In the genomic region with DNA sequence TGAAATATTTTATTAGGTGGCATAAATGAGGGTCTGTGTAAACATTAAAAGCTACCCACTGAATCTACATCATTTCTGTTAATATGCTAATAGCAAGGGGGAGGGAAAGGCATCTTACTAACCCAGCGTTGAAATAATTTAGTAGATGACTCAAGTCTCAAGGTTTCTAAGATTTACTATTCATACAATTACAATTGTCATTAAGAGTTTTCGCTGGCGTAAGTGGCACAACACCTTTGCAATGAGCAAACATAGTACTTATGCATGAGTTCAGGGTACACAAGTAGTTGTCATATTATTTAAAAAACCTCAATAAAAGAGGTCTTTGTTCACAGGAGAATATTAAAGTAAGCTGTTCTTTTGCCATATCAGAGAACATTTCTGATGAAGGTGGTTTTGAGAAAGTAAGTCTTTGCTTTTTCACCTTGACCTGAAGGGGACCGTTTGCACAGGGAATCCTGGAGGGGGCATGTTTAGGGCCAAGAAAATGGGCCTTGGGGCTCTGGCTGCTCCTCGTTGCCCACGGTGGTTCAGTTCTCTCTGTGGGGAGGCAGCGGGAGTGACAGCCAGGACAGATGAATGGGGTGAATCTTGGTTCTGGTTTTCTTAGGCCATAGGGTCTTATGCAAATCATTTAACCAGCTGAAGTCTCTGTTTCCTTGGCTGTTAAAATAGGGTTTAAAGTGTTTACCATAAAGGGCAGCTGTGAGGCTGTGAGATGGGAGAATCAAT, we compare ENCODE assay signal across 11 cellular contexts. TPM values are rescaled to one million over a fixed set of nuclear protein-coding genes. Genes with fewer than 3 reads are reported as not detected.
A peak's percentile ranks its signal among the peaks of the same experiment; 100 is the strongest.
DNase-seq lines count a peak whose midpoint lies in the region; ATAC-seq and TF ChIP-seq lines count a peak whose summit lies in the region.
"Had no signal": no experiment of that assay in that cellular context is flagged by ENCODE, and none has a peak within 500 bp of the region (broad histone marks: within the 10 kb centered on the region; RNA-seq: fewer than 3 reads in every experiment).

No MANE protein-coding gene starts in this region.

- H3K27ac Mint-ChIP-seq in memory B cell (peak overlapping the region; percentile 100), chondrocyte (ENCODE audit: unreplicated experiment) (no peak overlapping the region)

- H3K4me3 ChIP-seq in Karpas-422 (ENCODE audit: low read length) (peak overlapping the region; percentile 46), right atrium auricular region (no peak overlapping the region)

- H3K9ac ChIP-seq in Karpas-422 (ENCODE audit: low read length): peak overlapping the region; percentile 51

- H3K4me1 Mint-ChIP-seq in memory B cell (peaks cover 63% of the 10 kb centered on the region), chondrocyte (ENCODE audit: low read depth) (peaks cover 7% of the 10 kb centered on the region)

- ATAC-seq in GM18502 (IDR thresholded peaks at IDR 0.05; ENCODE audit: poor library complexity, unreplicated experiment) (peak; percentile 45), GM21423 (IDR thresholded peaks at IDR 0.05; ENCODE audit: unreplicated experiment) (peak; percentile 40), memory B cell (ENCODE audit: low read depth) (no peak)

- H3K9me3 Mint-ChIP-seq in memory B cell: no peaks in the 10 kb centered on the region
- H3K9me3 Mint-ChIP-seq in chondrocyte (ENCODE audit: low read depth): no peaks in the 10 kb centered on the region

- H3K9me2 ChIP-seq in Karpas-422 (replicated peaks; ENCODE audit: insufficient read depth, low read length): no peaks in the 10 kb centered on the region

- H3K27me3 ChIP-seq in Karpas-422 (ENCODE audit: low read length): no peaks in the 10 kb centered on the region
- H3K27me3 ChIP-seq in right atrium auricular region: no peaks in the 10 kb centered on the region

- H3K27me3 Mint-ChIP-seq in memory B cell (no peaks in the 10 kb centered on the region), chondrocyte (ENCODE audit: low read depth) (peaks cover 3% of the 10 kb centered on the region)

- peak overlapping the region; percentile 34; the same call in 1 of the 2 replicates for H2AFZ ChIP-seq in Karpas-422 (ENCODE audit: low read length)

- no peaks in the 10 kb centered on the region for H4K20me1 ChIP-seq in Karpas-422 (ENCODE audit: insufficient read depth, low read depth, low read length)

- peaks cover 73% of the 10 kb centered on the region for H3K4me1 ChIP-seq in Karpas-422 (ENCODE audit: low read length)
- H3K4me1 ChIP-seq in right atrium auricular region: no peaks in the 10 kb centered on the region

- H3K36me3 Mint-ChIP-seq in memory B cell: no peaks in the 10 kb centered on the region
- no peaks in the 10 kb centered on the region for H3K36me3 Mint-ChIP-seq in chondrocyte (ENCODE audit: low read depth)

- no peak for TF ChIP-seq CTCF in right atrium auricular region (IDR thresholded peaks at IDR 0.05)
- TF ChIP-seq CTCF in chondrocyte (IDR thresholded peaks at IDR 0.05): no peak

- H3K79me2 ChIP-seq in Karpas-422 (ENCODE audit: low read length): peaks cover 9% of the 10 kb centered on the region

- H3K36me3 ChIP-seq in Karpas-422 (ENCODE audit: insufficient read depth, low read length) (no peaks in the 10 kb centered on the region), right atrium auricular region (no peaks in the 10 kb centered on the region)

- H3K4me2 ChIP-seq in Karpas-422 (ENCODE audit: low read depth, low read length, poor library complexity, severe bottlenecking): peak overlapping the region; percentile 70

- no peak for DNase-seq in Karpas-422
- DNase-seq in memory B cell (ENCODE audit: low spot score in 2 of 2): no peak
- no peak for DNase-seq in right atrium auricular region (ENCODE audit: low spot score)
- DNase-seq in chondrocyte (ENCODE audit: low spot score): no peak
- no peak for DNase-seq in stimulated activated CD4-positive, alpha-beta T cell treated with anti-CD3 and anti-CD28 coated beads, Interleukin-15, amount 100 ng/mL, for 24 hours
- no peak for DNase-seq in NAMALWA (ENCODE audit: low spot score)
- DNase-seq: activated CD4-positive, alpha-beta T cell treated with anti-CD3 and anti-CD28 coated beads, Interleukin-2, amount 50 U/mL, for 4 hours had no signal

- no peaks in the 10 kb centered on the region for H3K9me3 ChIP-seq in Karpas-422 (ENCODE audit: low read length)
- no peaks in the 10 kb centered on the region for H3K9me3 ChIP-seq in right atrium auricular region

- H3K27ac ChIP-seq in Karpas-422 (ENCODE audit: low read length) (0 out of 2 replicates have a peak overlapping the region, but pooled peaks have one; percentile 16), right atrium auricular region (no peak overlapping the region)

- peak overlapping the region; percentile 100 for H3K4me3 Mint-ChIP-seq in memory B cell
- H3K4me3 Mint-ChIP-seq in chondrocyte (ENCODE audit: unreplicated experiment): no peak overlapping the region

RNA-seq across cellular contexts. Expression of gene RHOH, which starts 4.4 kb away (rescaled TPM):
- total RNA-seq in Karpas-422 (2014; rRNA removed; shearing (Covaris generic); ENCODE audit: low replicate concordance): 39.5 and 68.4 TPM in 2 replicates
- total RNA-seq in right atrium auricular region: 1 to 10 TPM in 1 of 2 donors, under 1 TPM in 1; 0.47 to 1.2 TPM
- not detected in 3 replicates for total RNA-seq in chondrocyte
- total RNA-seq: fibroblast of villous mesenchyme, renal cortical epithelial cell had no signal

Comparison
In these comparisons a context has a peak if more than half of its experiments do, and no peak if none do; other contexts are left out.
1. RNA of gene RHOH, which starts 4.4 kb away (total RNA-seq): 39.5 to 68.4 TPM in Karpas-422; 0.47 to 1.2 TPM in right atrium auricular region and not detected in chondrocyte; every median in the first group is over 10 times any median in the second.